Comparison of ENCODE assay signal across 18 cellular contexts in genomic region chr5:59158637-59159391, GRCh38.
"Had no signal": no experiment of that assay in that cellular context is flagged by ENCODE, and none has a peak within 500 bp of the region (broad histone marks: within the 10 kb centered on the region; RNA-seq: fewer than 3 reads in every experiment).

No MANE protein-coding gene starts in this region.

- H3K9me3 ChIP-seq: esophagus squamous epithelium, ovary, tibial nerve had no signal

- H3K27ac Mint-ChIP-seq: activated CD4-positive, alpha-beta memory T cell treated with anti-CD3 and anti-CD28 coated beads, Interleukin-2, amount 10 ng/mL, durations not matched to agents 7 days and 5 days; activated CD4-positive, alpha-beta T cell treated with anti-CD3 and anti-CD28 coated beads for 36 hours; activated CD8-positive, alpha-beta memory T cell treated with anti-CD3 and anti-CD28 coated beads, Interleukin-2, amount 10 ng/mL, durations not matched to agents 7 days and 5 days; activated naive CD8-positive, alpha-beta T cell treated with anti-CD3 and anti-CD28 coated beads for 36 hours; activated T-helper 17 cell treated with anti-CD3 and anti-CD28 coated beads, Interleukin-2, amount 50 U/mL, for 72 hours; effector memory CD8-positive, alpha-beta T cell; WTC11 had no signal

- H3K27me3 ChIP-seq: cardiac muscle cell, esophagus squamous epithelium, ovary, tibial nerve had no signal

- H3K36me3 Mint-ChIP-seq: activated CD8-positive, alpha-beta memory T cell treated with anti-CD3 and anti-CD28 coated beads, Interleukin-2, amount 10 ng/mL, durations not matched to agents 7 days and 5 days; activated naive CD8-positive, alpha-beta T cell treated with anti-CD3 and anti-CD28 coated beads for 36 hours; naive thymus-derived CD8-positive, alpha-beta T cell; WTC11 had no signal

- H3K36me3 ChIP-seq: cardiac muscle cell, esophagus squamous epithelium, ovary, tibial nerve had no signal

- ATAC-seq: activated CD4-positive, alpha-beta T cell treated with anti-CD3 and anti-CD28 coated beads for 36 hours; activated CD8-positive, alpha-beta memory T cell treated with anti-CD3 and anti-CD28 coated beads, Interleukin-2, amount 10 ng/mL, durations not matched to agents 7 days and 5 days; activated T-helper 17 cell treated with anti-CD3 and anti-CD28 coated beads, Interleukin-2, amount 50 U/mL, for 72 hours; effector memory CD8-positive, alpha-beta T cell; naive thymus-derived CD8-positive, alpha-beta T cell; WTC11 had no signal

- H3K4me3 ChIP-seq: cardiac muscle cell, esophagus squamous epithelium, ovary, tibial nerve had no signal

- H3K27me3 Mint-ChIP-seq: activated CD4-positive, alpha-beta T cell treated with anti-CD3 and anti-CD28 coated beads for 36 hours; activated CD8-positive, alpha-beta memory T cell treated with anti-CD3 and anti-CD28 coated beads, Interleukin-2, amount 10 ng/mL, durations not matched to agents 7 days and 5 days; activated naive CD8-positive, alpha-beta T cell treated with anti-CD3 and anti-CD28 coated beads for 36 hours; activated T-helper 17 cell treated with anti-CD3 and anti-CD28 coated beads, Interleukin-2, amount 50 U/mL, for 72 hours; effector memory CD8-positive, alpha-beta T cell; naive thymus-derived CD8-positive, alpha-beta T cell had no signal

- H3K27ac ChIP-seq: cardiac muscle cell, esophagus squamous epithelium, ovary, tibial nerve had no signal

- H3K4me3 Mint-ChIP-seq: activated CD4-positive, alpha-beta memory T cell treated with anti-CD3 and anti-CD28 coated beads, Interleukin-2, amount 10 ng/mL, durations not matched to agents 7 days and 5 days; activated CD4-positive, alpha-beta T cell treated with anti-CD3 and anti-CD28 coated beads for 36 hours; activated CD8-positive, alpha-beta memory T cell treated with anti-CD3 and anti-CD28 coated beads, Interleukin-2, amount 10 ng/mL, durations not matched to agents 7 days and 5 days; activated naive CD8-positive, alpha-beta T cell treated with anti-CD3 and anti-CD28 coated beads for 36 hours; activated T-helper 17 cell treated with anti-CD3 and anti-CD28 coated beads, Interleukin-2, amount 50 U/mL, for 72 hours; effector memory CD8-positive, alpha-beta T cell; naive thymus-derived CD8-positive, alpha-beta T cell; WTC11 had no signal

- DNase-seq: activated CD4-positive, alpha-beta memory T cell treated with anti-CD3 and anti-CD28 coated beads, Interleukin-2, amount 10 ng/mL, durations not matched to agents 7 days and 5 days; activated CD4-positive, alpha-beta T cell treated with anti-CD3 and anti-CD28 coated beads for 36 hours; activated CD8-positive, alpha-beta memory T cell treated with anti-CD3 and anti-CD28 coated beads, Interleukin-2, amount 10 ng/mL, durations not matched to agents 7 days and 5 days; activated naive CD4-positive, alpha-beta T cell; activated naive CD8-positive, alpha-beta T cell treated with anti-CD3 and anti-CD28 coated beads for 36 hours; amniotic stem cell; effector memory CD8-positive, alpha-beta T cell; esophagus squamous epithelium; kidney; naive thymus-derived CD8-positive, alpha-beta T cell; ovary; stimulated activated CD8-positive, alpha-beta memory T cell treated with anti-CD3 and anti-CD28 coated beads, Interleukin-4, amount 100 ng/mL, for 48 hours; stimulated activated naive CD4-positive, alpha-beta T cell treated with Interleukin-2 at 50 U/mL for 16 hours; substantia nigra had no signal

- H3K9me3 Mint-ChIP-seq: activated CD4-positive, alpha-beta memory T cell treated with anti-CD3 and anti-CD28 coated beads, Interleukin-2, amount 10 ng/mL, durations not matched to agents 7 days and 5 days; activated naive CD8-positive, alpha-beta T cell treated with anti-CD3 and anti-CD28 coated beads for 36 hours; activated T-helper 17 cell treated with anti-CD3 and anti-CD28 coated beads, Interleukin-2, amount 50 U/mL, for 72 hours; effector memory CD8-positive, alpha-beta T cell; naive thymus-derived CD8-positive, alpha-beta T cell; WTC11 had no signal
